In genomic region chr12:58931518-58931917, GRCh38 we compare ENCODE assay signal across 18 cellular contexts. TPM values are rescaled to one million over a fixed set of nuclear protein-coding genes. Genes with fewer than 3 reads are reported as not detected.
DNase-seq lines count a peak whose midpoint lies in the region; TF ChIP-seq lines count a peak whose summit lies in the region.
"Had no signal": no experiment of that assay in that cellular context is flagged by ENCODE, and none has a peak within 500 bp of the region (broad histone marks: within the 10 kb centered on the region; RNA-seq: fewer than 3 reads in every experiment).

No MANE protein-coding gene starts in this region.

- H3K4me3 ChIP-seq in HEK293 (ENCODE audit: low read depth, low read length), result no peak overlapping the region
- H3K4me3 ChIP-seq in foreskin fibroblast (ENCODE audit: low read depth in 1 of 2, low read length in 2 of 2), result no peak overlapping the region
- H3K4me3 ChIP-seq in effector memory CD4-positive, alpha-beta T cell (ENCODE audit: insufficient read depth, low read depth, low read length, poor library complexity, severe bottlenecking), result no peak overlapping the region
- H3K4me3 ChIP-seq: Peyer's patch had no signal

- H3K4me1 ChIP-seq in HEK293 (ENCODE audit: control insufficient read depth, insufficient read depth, low read length), result peaks cover 19% of the 10 kb centered on the region
- H3K4me1 ChIP-seq in effector memory CD4-positive, alpha-beta T cell (ENCODE audit: control insufficient read depth, insufficient read depth, low read length, poor library complexity, severe bottlenecking), result no peaks in the 10 kb centered on the region
- H3K4me1 ChIP-seq: Peyer's patch had no signal

- no peaks in the 10 kb centered on the region for H3K9me3 ChIP-seq in HEK293 (ENCODE audit: control insufficient read depth, insufficient read depth, low read depth, low read length)
- H3K9me3 ChIP-seq in effector memory CD4-positive, alpha-beta T cell (ENCODE audit: control insufficient read depth, low read length), result no peaks in the 10 kb centered on the region
- H3K9me3 ChIP-seq: Peyer's patch had no signal

- H3K36me3 ChIP-seq in HEK293 (ENCODE audit: control insufficient read depth in 2 of 2, insufficient read depth in 1 of 2, low read length in 2 of 2), result no peaks in the 10 kb centered on the region
- no peaks in the 10 kb centered on the region for H3K36me3 ChIP-seq in effector memory CD4-positive, alpha-beta T cell (ENCODE audit: control insufficient read depth, insufficient read depth, low read length)
- H3K36me3 ChIP-seq: Peyer's patch had no signal

- DNase-seq in ELF-1 (ENCODE audit: low read depth, low spot score) (peak; percentile 28), SK-MEL-5 (ENCODE audit: low read depth, low spot score) (peak; percentile 65), iPS-NIHi7 (ENCODE audit: extremely low spot score) (peak; percentile 18), foreskin fibroblast (no peak), GM13976 (ENCODE audit: low spot score) (no peak)
- DNase-seq in effector memory CD4-positive, alpha-beta T cell, result no peak
- DNase-seq: activated CD4-positive, alpha-beta T cell treated with anti-CD3 and anti-CD28 coated beads, Interleukin-2, amount 10 ng/mL, durations not matched to agents 24 days and 14 days; activated CD8-positive, alpha-beta memory T cell treated with anti-CD3 and anti-CD28 coated beads, Interleukin-2, amount 50 U/mL, for 4 hours; activated effector memory CD4-positive, alpha-beta T cell treated with Interleukin-2 at 50 U/mL for 16 hours; caudate nucleus; effector CD4-positive, alpha-beta T cell; H7; Karpas-422; naive B cell; Peyer's patch; posterior cingulate gyrus; stimulated activated CD4-positive, alpha-beta T cell treated with anti-CD3 and anti-CD28 coated beads, Interleukin-2, amount 100 ng/mL, for 48 hours had no signal

- CTCF ChIA-PET in HEK293 (lab: Yijun Ruan, JAX), result interaction anchor here (1.5 kb wide), 1 partner anchor 12 kb away, joined by 4 read pairs; no protein-coding TSS in a partner anchor

- H3K27me3 ChIP-seq in effector memory CD4-positive, alpha-beta T cell (replicated peaks; ENCODE audit: control insufficient read depth, insufficient read depth, low read length, poor library complexity, severe bottlenecking), result no peaks in the 10 kb centered on the region
- H3K27me3 ChIP-seq: Peyer's patch had no signal

- TF ChIP-seq CTCF in HEK293 (tag by site-specific recombination; IDR thresholded peaks at IDR 0.05) (peak; percentile 36), foreskin fibroblast (IDR thresholded peaks at IDR 0.05; ENCODE audit: low read depth, low read length) (no peak), GM13976 (IDR thresholded peaks at IDR 0.05; ENCODE audit: borderline replicate concordance, control extremely low read depth, extremely low read depth, insufficient read depth, missing control alignments) (no peak)

- in situ Hi-C loops in SK-MEL-5 (cut with HindIII; ENCODE audit: low pct_unique_long_range_greater_than_20kb, low sequenced_read_pairs) (no loop called here), GM13976 (cut with MboI; ENCODE audit: low sequenced_read_pairs, unreplicated experiment) (no loop called here)

- no peak overlapping the region for H3K27ac ChIP-seq in HEK293 (ENCODE audit: extremely low read depth, low read depth, low read length)
- H3K27ac ChIP-seq in effector memory CD4-positive, alpha-beta T cell (ENCODE audit: insufficient read depth, low read length, poor library complexity, severe bottlenecking), result no peak overlapping the region
- H3K27ac ChIP-seq: Peyer's patch had no signal

- POLR2A ChIA-PET in HEK293 (lab: Yijun Ruan, JAX), result no interaction called here

TF ChIP-seq in HEK293, 187 proteins besides CTCF, POLR2A, EP300 and RAD21 (continues in another document):
- TF ChIP-seq, protein P1, sequence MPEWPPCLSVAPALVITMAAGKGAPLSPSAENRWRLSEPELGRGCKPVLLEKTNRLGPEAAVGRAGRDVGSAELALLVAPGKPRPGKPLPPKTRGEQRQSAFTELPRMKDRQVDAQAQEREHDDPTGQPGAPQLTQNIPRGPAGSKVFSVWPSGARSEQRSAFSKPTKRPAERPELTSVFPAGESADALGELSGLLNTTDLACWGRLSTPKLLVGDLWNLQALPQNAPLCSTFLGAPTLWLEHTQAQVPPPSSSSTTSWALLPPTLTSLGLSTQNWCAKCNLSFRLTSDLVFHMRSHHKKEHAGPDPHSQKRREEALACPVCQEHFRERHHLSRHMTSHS (tag by site-specific recombination; IDR thresholded peaks at IDR 0.05), result no peak
- TF ChIP-seq, protein P2, sequence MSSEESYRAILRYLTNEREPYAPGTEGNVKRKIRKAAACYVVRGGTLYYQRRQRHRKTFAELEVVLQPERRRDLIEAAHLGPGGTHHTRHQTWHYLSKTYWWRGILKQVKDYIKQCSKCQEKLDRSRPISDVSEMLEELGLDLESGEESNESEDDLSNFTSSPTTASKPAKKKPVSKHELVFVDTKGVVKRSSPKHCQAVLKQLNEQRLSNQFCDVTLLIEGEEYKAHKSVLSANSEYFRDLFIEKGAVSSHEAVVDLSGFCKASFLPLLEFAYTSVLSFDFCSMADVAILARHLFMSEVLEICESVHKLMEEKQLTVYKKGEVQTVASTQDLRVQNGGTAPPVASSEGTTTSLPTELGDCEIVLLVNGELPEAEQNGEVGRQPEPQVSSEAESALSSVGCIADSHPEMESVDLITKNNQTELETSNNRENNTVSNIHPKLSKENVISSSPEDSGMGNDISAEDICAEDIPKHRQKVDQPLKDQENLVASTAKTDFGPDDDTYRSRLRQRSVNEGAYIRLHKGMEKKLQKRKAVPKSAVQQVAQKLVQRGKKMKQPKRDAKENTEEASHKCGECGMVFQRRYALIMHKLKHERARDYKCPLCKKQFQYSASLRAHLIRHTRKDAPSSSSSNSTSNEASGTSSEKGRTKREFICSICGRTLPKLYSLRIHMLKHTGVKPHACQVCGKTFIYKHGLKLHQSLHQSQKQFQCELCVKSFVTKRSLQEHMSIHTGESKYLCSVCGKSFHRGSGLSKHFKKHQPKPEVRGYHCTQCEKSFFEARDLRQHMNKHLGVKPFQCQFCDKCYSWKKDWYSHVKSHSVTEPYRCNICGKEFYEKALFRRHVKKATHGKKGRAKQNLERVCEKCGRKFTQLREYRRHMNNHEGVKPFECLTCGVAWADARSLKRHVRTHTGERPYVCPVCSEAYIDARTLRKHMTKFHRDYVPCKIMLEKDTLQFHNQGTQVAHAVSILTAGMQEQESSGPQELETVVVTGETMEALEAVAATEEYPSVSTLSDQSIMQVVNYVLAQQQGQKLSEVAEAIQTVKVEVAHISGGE (tag by site-specific recombination; conservative IDR thresholded peaks at IDR 0.05; ENCODE audit: low read depth), result no peak
- TF ChIP-seq ZNF791 (tag by site-specific recombination; IDR thresholded peaks at IDR 0.05) (no peak), ZNF449 (tag by site-specific recombination; IDR thresholded peaks at IDR 0.05) (no peak), KLF10 (tag by site-specific recombination; IDR thresholded peaks at IDR 0.05) (no peak), ZBTB48 (tag by site-specific recombination; IDR thresholded peaks at IDR 0.05) (no peak), INSM2 (tag by site-specific recombination; IDR thresholded peaks at IDR 0.05) (no peak), ZNF654 (tag by site-specific recombination; IDR thresholded peaks at IDR 0.05; ENCODE audit: low read depth) (no peak), GFI1B (tag by site-specific recombination; IDR thresholded peaks at IDR 0.05) (no peak), ZFP37 (tag by site-specific recombination; IDR thresholded peaks at IDR 0.05) (no peak), PRDM1 (tag by site-specific recombination; IDR thresholded peaks at IDR 0.05) (no peak)

RNA-seq across cellular contexts. Expression of gene LRIG3, which starts 11.2 kb away (rescaled TPM):
- 7.6 and 8.9 TPM in 2 replicates for total RNA-seq in SK-MEL-5 (2014; rRNA removed; shearing (Covaris generic))
- polyA plus RNA-seq in SK-MEL-5 (2015; cell fraction: cytosol; rRNA removed), result 2.3 and 2.4 TPM in 2 replicates
- 8.1 and 19.1 TPM in 2 replicates for polyA plus RNA-seq in SK-MEL-5 (2015; cell fraction: nucleus; rRNA removed)
- total RNA-seq: activated CD4-positive, alpha-beta T cell treated with anti-CD3 and anti-CD28 coated beads, Interleukin-2, amount 10 ng/mL, durations not matched to agents 24 days and 14 days had no signal

Comparison
In these comparisons a context has a peak if more than half of its experiments do, and no peak if none do; other contexts are left out.
1. DNase-seq: peak in ELF-1 (single experiment), SK-MEL-5 (single experiment) and iPS-NIHi7 (single experiment); none in foreskin fibroblast (0 of 2), GM13976 (single experiment) and effector memory CD4-positive, alpha-beta T cell (0 of 3).